Comparison of ENCODE assay signal across 8 cellular contexts in the genomic region with DNA sequence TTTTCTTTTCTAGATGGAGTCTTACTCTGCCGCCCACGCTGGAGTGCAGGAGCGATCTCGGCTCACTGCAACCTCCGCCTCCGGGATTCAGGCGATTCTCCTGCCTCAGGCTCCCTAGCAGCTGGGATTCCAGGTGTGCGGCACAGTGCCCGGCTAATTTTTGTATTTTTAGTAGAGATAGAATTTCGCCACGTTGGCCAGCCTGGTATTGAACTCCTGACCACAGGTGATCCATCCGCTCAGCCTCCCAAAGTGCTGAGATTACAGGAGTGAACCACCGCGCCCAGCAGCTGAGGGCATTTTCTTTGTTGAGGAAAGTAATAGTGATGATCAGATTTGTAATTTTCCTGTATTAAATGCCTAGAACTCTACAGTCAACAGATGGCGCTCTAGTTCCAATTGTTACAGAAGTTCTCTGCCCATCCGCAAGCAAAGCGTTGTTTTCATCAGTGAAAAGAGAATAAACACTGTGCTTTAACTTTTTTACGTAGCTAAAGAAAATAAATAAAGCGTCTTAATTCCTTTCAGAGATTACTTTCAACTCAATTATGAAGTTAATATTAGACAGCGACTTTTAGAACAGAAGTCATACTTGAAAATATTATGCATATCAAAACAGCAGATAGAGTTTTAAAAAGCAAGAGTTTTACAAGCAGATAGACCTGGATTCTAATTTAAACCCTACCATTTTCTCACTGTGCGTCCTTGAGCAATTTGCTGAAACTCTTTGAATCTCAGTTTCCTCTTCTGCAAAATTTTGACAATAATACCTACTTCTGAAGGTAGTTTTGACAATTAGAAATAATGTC.
A peak's percentile ranks its signal among the peaks of the same experiment; 100 is the strongest.
DNase-seq lines count a peak whose midpoint lies in the region; ATAC-seq and FAIRE-seq lines count a peak whose summit lies in the region.

No MANE protein-coding gene starts in this region.

- POLR2A ChIA-PET in activated CD4-positive, alpha-beta T cell treated with anti-CD3 and anti-CD28 coated beads, Interleukin-2, amount 10 ng/mL, durations not matched to agents 7 days and 5 days (lab: Charles Lee) = interaction anchor here (0.7 kb wide), 1 partner anchor 411 kb away, joined by 3 read pairs; no protein-coding TSS in a partner anchor

- peak; percentile 34 to 40 for DNase-seq in stimulated activated CD4-positive, alpha-beta T cell treated with anti-CD3 and anti-CD28 coated beads, Interleukin-2, amount 100 ng/mL, for 48 hours
- no peak for DNase-seq in stimulated activated CD4-positive, alpha-beta T cell treated with anti-CD3 and anti-CD28 coated beads, Interleukin-12 subunit alpha, Interleukin-12 subunit beta, amount 100 ng/mL, for 4 hours
- peak; percentile 49 for DNase-seq in NCI-H446 treated with DMSO at 0.1 percent for 48 hours (lab: John Stamatoyannopoulos, UW)
- DNase-seq in activated CD4-positive, alpha-beta T cell treated with anti-CD3 and anti-CD28 coated beads, Interleukin-2, amount 10 ng/mL, durations not matched to agents 7 days and 5 days = peak; percentile 76
- peak in 1 of 2 donors; percentile 12 for DNase-seq in frontal cortex (ENCODE audit: low spot score in 2 of 2)
- DNase-seq in nucleus accumbens (lab: John Stamatoyannopoulos, UW) = peak in 31 of 56 donors; percentile 0 to 56 (median 11)
- DNase-seq in GOT3 (lab: John Stamatoyannopoulos, UW) = no peak

- CTCF ChIA-PET in activated CD4-positive, alpha-beta T cell treated with anti-CD3 and anti-CD28 coated beads, Interleukin-2, amount 10 ng/mL, durations not matched to agents 7 days and 5 days (lab: Charles Lee) = interaction anchor here (0.5 to 2.3 kb wide), 17 partner anchors 13 to 1126 kb away, joined by 3 to 21 read pairs (median 4); partner anchors contain the start of genes DUSP6 and GALNT4

- H3K36me3 Mint-ChIP-seq in activated CD4-positive, alpha-beta T cell treated with anti-CD3 and anti-CD28 coated beads, Interleukin-2, amount 10 ng/mL, durations not matched to agents 7 days and 5 days (ENCODE audit: low read depth) = peaks cover 2% of the 10 kb centered on the region

- peak; percentile 83 for FAIRE-seq in frontal cortex (lab: Jason Lieb, UNC)

- H3K9me3 Mint-ChIP-seq in activated CD4-positive, alpha-beta T cell treated with anti-CD3 and anti-CD28 coated beads, Interleukin-2, amount 10 ng/mL, durations not matched to agents 7 days and 5 days = no peaks in the 10 kb centered on the region

- H3K4me3 Mint-ChIP-seq in activated CD4-positive, alpha-beta T cell treated with anti-CD3 and anti-CD28 coated beads, Interleukin-2, amount 10 ng/mL, durations not matched to agents 7 days and 5 days = peak overlapping the region; percentile 17

- H3K4me1 Mint-ChIP-seq in activated CD4-positive, alpha-beta T cell treated with anti-CD3 and anti-CD28 coated beads, Interleukin-2, amount 10 ng/mL, durations not matched to agents 7 days and 5 days = peaks cover 20% of the 10 kb centered on the region

- H3K27ac Mint-ChIP-seq in activated CD4-positive, alpha-beta T cell treated with anti-CD3 and anti-CD28 coated beads, Interleukin-2, amount 10 ng/mL, durations not matched to agents 7 days and 5 days = peak overlapping the region; percentile 52

- peak; percentile 51 for ATAC-seq in HG03159 (IDR thresholded peaks at IDR 0.05; ENCODE audit: unreplicated experiment)

- peaks cover 9% of the 10 kb centered on the region for H3K27me3 Mint-ChIP-seq in activated CD4-positive, alpha-beta T cell treated with anti-CD3 and anti-CD28 coated beads, Interleukin-2, amount 10 ng/mL, durations not matched to agents 7 days and 5 days

Comparison
In these comparisons a context has a peak if more than half of its experiments do, and no peak if none do; other contexts are left out.
1. DNase-seq: peak in stimulated activated CD4-positive, alpha-beta T cell treated with anti-CD3 and anti-CD28 coated beads, Interleukin-2, amount 100 ng/mL, for 48 hours (2 of 2), NCI-H446 treated with DMSO at 0.1 percent for 48 hours (single experiment), activated CD4-positive, alpha-beta T cell treated with anti-CD3 and anti-CD28 coated beads, Interleukin-2, amount 10 ng/mL, durations not matched to agents 7 days and 5 days (single experiment) and nucleus accumbens (31 of 56); none in stimulated activated CD4-positive, alpha-beta T cell treated with anti-CD3 and anti-CD28 coated beads, Interleukin-12 subunit alpha, Interleukin-12 subunit beta, amount 100 ng/mL, for 4 hours (single experiment) and GOT3 (single experiment).